In the genomic region with DNA sequence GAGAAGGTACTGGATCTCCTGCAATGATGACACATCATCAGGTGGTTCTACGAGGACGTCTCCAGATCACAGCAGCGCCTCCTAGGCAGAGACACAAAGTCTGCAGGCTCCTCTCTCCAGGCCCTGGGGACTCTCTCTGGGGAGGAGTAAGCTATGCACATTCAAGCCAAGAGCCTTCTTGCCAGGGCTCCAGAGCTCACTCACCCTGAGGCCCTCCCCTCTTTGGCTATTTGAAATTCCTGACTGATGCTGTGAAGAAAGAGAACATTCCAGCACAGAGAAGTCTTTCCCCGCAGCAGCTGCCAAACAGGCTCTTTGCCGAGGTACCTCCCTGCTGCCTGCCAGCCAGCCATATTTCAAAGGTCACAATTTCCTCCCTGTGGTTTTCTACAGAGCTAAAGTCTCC, we compare ENCODE assay signal across 8 cellular contexts.
DNase-seq lines count a peak whose midpoint lies in the region; ATAC-seq and TF ChIP-seq lines count a peak whose summit lies in the region.

No MANE protein-coding gene starts in this region.

- no peaks in the 10 kb centered on the region for H3K27me3 Mint-ChIP-seq in activated naive CD8-positive, alpha-beta T cell

- H3K9me3 Mint-ChIP-seq in activated naive CD8-positive, alpha-beta T cell (ENCODE audit: low read depth) = no peaks in the 10 kb centered on the region

- TF ChIP-seq CTCF in right atrium auricular region (IDR thresholded peaks at IDR 0.05) = peak in 1 of 2 donors; percentile 49
- TF ChIP-seq CTCF in sigmoid colon (IDR thresholded peaks at IDR 0.05) = peak in 3 of 4 experiments; percentile 35 to 49 (median 47)

- no peak for TF ChIP-seq POLR2A in sigmoid colon (IDR thresholded peaks at IDR 0.05)

- H3K36me3 Mint-ChIP-seq in activated naive CD8-positive, alpha-beta T cell = peaks cover 2% of the 10 kb centered on the region

- WGBS in sigmoid colon, 2 donors = 29 to 35% methylated on average over 5 of the region's 5 CpGs

- peaks cover 55% of the 10 kb centered on the region for H3K4me1 Mint-ChIP-seq in activated naive CD8-positive, alpha-beta T cell (ENCODE audit: low read depth)

- H3K9me3 ChIP-seq in right atrium auricular region (no peaks in the 10 kb centered on the region), sigmoid colon (no peaks in the 10 kb centered on the region)

- intact Hi-C loops in sigmoid colon (cut with DNase I) = no loop called here

- TF ChIP-seq EP300 in sigmoid colon (IDR thresholded peaks at IDR 0.05) = peak in 2 of 4 donors; percentile 48 to 52

- ATAC-seq in GM18870 (IDR thresholded peaks at IDR 0.05; ENCODE audit: unreplicated experiment) (no peak), GM18867 (IDR thresholded peaks at IDR 0.05; ENCODE audit: unreplicated experiment) (no peak), GM19452 (IDR thresholded peaks at IDR 0.05; ENCODE audit: unreplicated experiment) (no peak)

- H3K27ac ChIP-seq in right atrium auricular region (peak overlapping the region; percentile 57 to 67), sigmoid colon (peak overlapping the region; percentile 59 to 80 (median 72))

- peak; percentile 24 for DNase-seq in HT-29 (ENCODE audit: low spot score)
- peak; percentile 87 for DNase-seq in right atrium auricular region (ENCODE audit: low spot score)
- DNase-seq in sigmoid colon = peak; percentile 93
- no peak for DNase-seq in NOMO-1 (lab: John Stamatoyannopoulos, UW; ENCODE audit: unreplicated experiment in 2 of 2)

- no peak overlapping the region for H3K27ac Mint-ChIP-seq in activated naive CD8-positive, alpha-beta T cell

- H3K4me3 ChIP-seq in right atrium auricular region = no peak overlapping the region
- no peak overlapping the region for H3K4me3 ChIP-seq in sigmoid colon

- H3K36me3 ChIP-seq in right atrium auricular region = no peaks in the 10 kb centered on the region
- no peaks in the 10 kb centered on the region for H3K36me3 ChIP-seq in sigmoid colon

- peak overlapping the region; percentile 17 for H3K4me3 Mint-ChIP-seq in activated naive CD8-positive, alpha-beta T cell

- H3K4me1 ChIP-seq in right atrium auricular region (peaks cover 0 to 24% of the 10 kb centered on the region in 2 donors), sigmoid colon (peaks cover 0 to 30% (median 19%) of the 10 kb centered on the region in 4 donors)

- H3K27me3 ChIP-seq in right atrium auricular region (no peaks in the 10 kb centered on the region), sigmoid colon (no peaks in the 10 kb centered on the region)

Comparison
In these comparisons a context has a peak if more than half of its experiments do, and no peak if none do; other contexts are left out.
1. DNase-seq: peak in HT-29 (single experiment), right atrium auricular region (single experiment) and sigmoid colon (single experiment); none in NOMO-1 (0 of 2).